10 cellular contexts compared by ENCODE assay signal in the genomic region with DNA sequence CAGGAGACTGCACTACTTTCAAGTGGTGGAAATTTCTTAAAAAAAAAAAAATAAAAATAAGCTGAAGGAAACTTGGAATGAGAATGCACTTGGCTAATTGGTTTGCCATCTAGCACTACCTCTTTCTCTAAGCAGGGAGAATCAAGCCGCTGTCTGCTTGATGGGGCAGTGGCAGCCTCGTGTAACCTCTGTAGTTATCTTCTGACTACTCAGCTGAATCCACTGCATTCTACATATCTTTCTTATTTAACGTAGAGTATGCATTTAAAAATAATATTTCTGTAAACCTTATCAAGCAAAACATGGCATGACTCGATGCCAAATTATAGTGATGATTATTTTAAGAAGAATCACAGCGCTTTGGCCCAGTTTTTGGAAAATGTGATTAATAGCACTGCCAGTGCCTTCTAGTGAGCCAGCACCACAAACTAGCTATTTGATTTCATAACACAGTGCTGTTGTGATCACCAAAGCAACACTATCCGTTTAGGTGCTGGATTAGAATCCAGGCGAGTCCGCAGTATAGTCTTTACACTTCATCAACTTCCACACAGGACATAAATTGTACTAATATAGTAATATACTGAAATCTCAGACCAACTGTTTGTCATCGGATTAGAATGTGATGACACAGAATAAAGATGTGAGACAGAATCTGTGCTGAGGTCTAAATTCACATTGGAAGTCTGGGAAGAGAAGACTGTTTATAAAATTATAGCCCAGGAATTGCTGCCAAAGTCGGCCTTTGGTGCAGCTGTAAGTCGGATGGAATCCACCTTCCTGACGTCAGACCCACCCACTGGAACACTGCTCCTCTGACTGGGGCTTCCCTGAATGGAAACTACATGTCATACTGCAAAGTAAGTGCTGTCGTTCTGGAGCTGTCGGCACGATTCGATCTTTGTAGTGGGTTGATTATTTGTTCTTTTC.
DNase-seq lines count a peak whose midpoint lies in the region; TF ChIP-seq lines count a peak whose summit lies in the region.
"Had no signal": no experiment of that assay in that cellular context is flagged by ENCODE, and none has a peak within 500 bp of the region (broad histone marks: within the 10 kb centered on the region; RNA-seq: fewer than 3 reads in every experiment).

No MANE protein-coding gene starts in this region.

- TF ChIP-seq POLR2A in ovary (IDR thresholded peaks at IDR 0.05) (no peak), erythroblast (IDR thresholded peaks at IDR 0.05; ENCODE audit: low read length) (no peak)

- H3K27ac ChIP-seq in ovary: peak overlapping the region; percentile 2 to 64
- H3K27ac ChIP-seq: SJCRH30 had no signal

- intact Hi-C loops in ovary (cut with DNase I): loop anchor here in 1 of 4 donors (5.0 kb wide), 1 partner anchor 137 kb away; a partner anchor contains a TSS

- H3K4me3 ChIP-seq in BE2C (ENCODE audit: low read depth, low read length) (peak overlapping the region; percentile 14; the same call in 1 of the 2 replicates), fibroblast of the aortic adventitia (ENCODE audit: low read depth, low read length) (peak overlapping the region; percentile 42), ovary (no peak overlapping the region)
- H3K4me3 ChIP-seq: K562, SJCRH30 had no signal

- H3K4me1 ChIP-seq in BE2C (no peaks in the 10 kb centered on the region), ovary (ENCODE audit: insufficient read depth) (peaks cover 3% of the 10 kb centered on the region)

- no peaks in the 10 kb centered on the region for H3K27me3 ChIP-seq in BE2C
- H3K27me3 ChIP-seq in ovary: no peaks in the 10 kb centered on the region

- DNase-seq in BE2C (peak; percentile 7), SHP77 (lab: John Stamatoyannopoulos, UW) (peak; percentile 72 to 83), fibroblast of the aortic adventitia (ENCODE audit: low read depth) (peak; percentile 99), ovary (peak; percentile 75 to 85 (median 83)), NCI-H524 treated with DMSO at 0.1 percent for 48 hours (lab: John Stamatoyannopoulos, UW) (no peak), erythroblast (lab: John Stamatoyannopoulos, UW) (no peak), NCI-H2107 treated with DMSO at 0.1 percent for 48 hours (lab: John Stamatoyannopoulos, UW; ENCODE audit: unreplicated experiment) (no peak), MV-4-11 (lab: John Stamatoyannopoulos, UW) (no peak)

- TF ChIP-seq CTCF in BE2C (IDR thresholded peaks at IDR 0.05; ENCODE audit: low read depth, low read length): no peak
- TF ChIP-seq CTCF in fibroblast of the aortic adventitia (IDR thresholded peaks at IDR 0.05; ENCODE audit: insufficient read depth, low read length): no peak
- no peak for TF ChIP-seq CTCF in ovary (IDR thresholded peaks at IDR 0.05)

- H3K36me3 ChIP-seq in BE2C (no peaks in the 10 kb centered on the region), ovary (no peaks in the 10 kb centered on the region)
- H3K36me3 ChIP-seq: SJCRH30 had no signal

- peak; percentile 12 for TF ChIP-seq EP300 in ovary (IDR thresholded peaks at IDR 0.05)

- H3K9me3 ChIP-seq in BE2C: no peaks in the 10 kb centered on the region
- no peaks in the 10 kb centered on the region for H3K9me3 ChIP-seq in ovary
- H3K9me3 ChIP-seq: SJCRH30 had no signal

- 9 to 13% (median 11%) methylated on average over 16 of the region's 16 CpGs for WGBS in ovary, 3 donors

Comparison
In these comparisons a context has a peak if more than half of its experiments do, and no peak if none do; other contexts are left out.
1. DNase-seq: peak in BE2C (single experiment), SHP77 (2 of 2), fibroblast of the aortic adventitia (single experiment) and ovary (5 of 5); none in NCI-H524 treated with DMSO at 0.1 percent for 48 hours (single experiment), erythroblast (0 of 2), NCI-H2107 treated with DMSO at 0.1 percent for 48 hours (single experiment) and MV-4-11 (single experiment).